12 cellular contexts compared by ENCODE assay signal in the genomic region with DNA sequence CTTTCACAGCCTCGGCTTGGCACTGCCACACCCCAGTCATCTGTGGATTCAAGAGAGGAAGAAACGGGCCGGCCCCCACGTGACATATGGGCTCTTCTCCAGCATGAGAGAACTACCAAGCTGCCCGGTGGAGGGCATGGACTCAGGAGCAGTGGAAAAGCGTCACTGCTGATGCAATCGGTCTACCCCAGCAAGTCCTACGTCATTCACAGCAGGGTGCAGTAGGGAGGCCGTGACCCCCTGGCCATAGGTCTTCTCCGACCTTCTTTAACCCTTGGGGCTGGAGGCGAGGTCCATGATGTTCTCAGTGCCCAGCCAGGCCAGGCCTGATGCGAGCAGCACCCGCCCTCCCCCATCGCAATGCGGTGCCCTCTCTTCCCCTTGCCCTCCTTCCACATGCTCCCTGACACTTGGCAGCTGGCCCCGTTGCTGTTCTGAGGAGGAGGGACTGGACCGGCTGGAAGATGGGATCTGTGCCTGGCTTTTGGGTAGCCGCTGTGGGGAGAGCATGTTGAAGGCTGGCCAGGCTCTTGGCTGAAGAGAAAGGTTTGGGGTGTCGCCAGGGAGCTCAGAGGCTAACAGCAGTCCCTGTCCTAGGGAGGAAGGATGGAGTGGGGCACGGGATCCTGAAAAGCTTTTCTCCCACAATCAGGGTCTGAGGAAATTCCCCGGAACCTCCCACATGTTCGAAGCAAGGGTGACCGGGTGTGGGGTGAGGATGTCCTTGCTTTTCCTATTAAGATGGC.
A peak's percentile ranks its signal among the peaks of the same experiment; 100 is the strongest.
DNase-seq lines count a peak whose midpoint lies in the region; ATAC-seq and TF ChIP-seq lines count a peak whose summit lies in the region.
"Had no signal": no experiment of that assay in that cellular context is flagged by ENCODE, and none has a peak within 500 bp of the region (broad histone marks: within the 10 kb centered on the region; RNA-seq: fewer than 3 reads in every experiment).

No MANE protein-coding gene starts in this region.

- no peak overlapping the region for H3K4me2 ChIP-seq in OCI-LY7 (ENCODE audit: low read length)

- no TSS peak for BruUV-seq in OCI-LY7 (replicated peaks; lab: Mats Ljungman, UMichigan)

- in situ Hi-C loops in GM13976 (cut with MboI; ENCODE audit: low sequenced_read_pairs, unreplicated experiment), result no loop called here

- DNase-seq in GM13976 (ENCODE audit: low spot score), result peak; percentile 33
- DNase-seq in cardiac fibroblast (ENCODE audit: low read depth in 2 of 2), result peak; percentile 74 to 96
- peak in 45 of 51 donors; percentile 22 to 88 (median 68) for DNase-seq in hypothalamus (lab: John Stamatoyannopoulos, UW)
- DNase-seq in sciatic nerve (ENCODE audit: low spot score), result peak; percentile 91
- DNase-seq in OCI-LY7 (ENCODE audit: low spot score), result no peak
- no peak for DNase-seq in stimulated activated CD4-positive, alpha-beta T cell treated with anti-CD3 and anti-CD28 coated beads, Interleukin-15, amount 100 ng/mL, for 24 hours
- no peak for DNase-seq in dedifferentiated amniotic fluid mesenchymal stem cell (ENCODE audit: extremely low spot score)
- DNase-seq: activated CD4-positive, alpha-beta memory T cell treated with anti-CD3 and anti-CD28 coated beads, Interleukin-2, amount 10 ng/mL, durations not matched to agents 7 days and 5 days; COR-L47; effector CD8-positive, alpha-beta T cell; natural killer cell had no signal

- peak; percentile 72 for ATAC-seq in sciatic nerve
- ATAC-seq in HG03521 (IDR thresholded peaks at IDR 0.05; ENCODE audit: unreplicated experiment), result no peak
- ATAC-seq: natural killer cell had no signal

- no peaks in the 10 kb centered on the region for H3K4me1 ChIP-seq in OCI-LY7 (ENCODE audit: insufficient read depth, low read length, poor library complexity, severe bottlenecking)

- no peaks in the 10 kb centered on the region for H3K9me3 ChIP-seq in OCI-LY7 (ENCODE audit: low read length)

- no peaks in the 10 kb centered on the region for H3K36me3 ChIP-seq in OCI-LY7 (ENCODE audit: insufficient read depth, low read length)

- no peaks in the 10 kb centered on the region for H3K9me2 ChIP-seq in OCI-LY7 (ENCODE audit: insufficient read depth, low read length)

- H2AFZ ChIP-seq in OCI-LY7 (ENCODE audit: low read length), result no peak overlapping the region

- no peak overlapping the region for H3K27ac ChIP-seq in OCI-LY7 (ENCODE audit: low read depth, low read length, poor library complexity, severe bottlenecking)

- TF ChIP-seq CTCF in GM13976 (IDR thresholded peaks at IDR 0.05; ENCODE audit: borderline replicate concordance, control extremely low read depth, extremely low read depth, insufficient read depth, missing control alignments) (no peak), cardiac fibroblast (IDR thresholded peaks at IDR 0.05; ENCODE audit: low read depth, low read length) (no peak), OCI-LY7 (conservative IDR thresholded peaks at IDR 0.05; ENCODE audit: low read length) (no peak)

- H3K4me3 ChIP-seq in cardiac fibroblast (replicated peaks in 1 of 2; ENCODE audit: low read depth in 2 of 2, low read length in 2 of 2), result no peak overlapping the region
- H3K4me3 ChIP-seq in OCI-LY7 (ENCODE audit: low read depth, low read length, poor library complexity, severe bottlenecking), result no peak overlapping the region

- CTCF ChIA-PET in OCI-LY7 (lab: Charles Lee; ENCODE audit: unreplicated experiment), result no interaction called here

- no peaks in the 10 kb centered on the region for H3K79me2 ChIP-seq in OCI-LY7 (ENCODE audit: insufficient read depth, low read depth, low read length)

- intact Hi-C loops in sciatic nerve (cut with DNase I) (no loop called here), OCI-LY7 (cut with micrococcal nuclease; ENCODE audit: unreplicated experiment) (no loop called here)

- POLR2A ChIA-PET in OCI-LY7 (lab: Charles Lee), result interaction anchor here (1.5 kb wide), 1 partner anchor 13 kb away, joined by 5 read pairs; no protein-coding TSS in a partner anchor

- H4K20me1 ChIP-seq in OCI-LY7 (ENCODE audit: insufficient read depth, low read length), result no peaks in the 10 kb centered on the region

Comparison
In these comparisons a context has a peak if more than half of its experiments do, and no peak if none do; other contexts are left out.
1. DNase-seq: peak in GM13976 (single experiment), cardiac fibroblast (2 of 2), hypothalamus (45 of 51) and sciatic nerve (single experiment); none in OCI-LY7 (single experiment), stimulated activated CD4-positive, alpha-beta T cell treated with anti-CD3 and anti-CD28 coated beads, Interleukin-15, amount 100 ng/mL, for 24 hours (single experiment) and dedifferentiated amniotic fluid mesenchymal stem cell (single experiment).